In genomic region chr18:66129248-66129647, GRCh38 we compare ENCODE assay signal across 25 cellular contexts.
DNase-seq lines count a peak whose midpoint lies in the region; ATAC-seq, FAIRE-seq and TF ChIP-seq lines count a peak whose summit lies in the region.
"Had no signal": no experiment of that assay in that cellular context is flagged by ENCODE, and none has a peak within 500 bp of the region (broad histone marks: within the 10 kb centered on the region; RNA-seq: fewer than 3 reads in every experiment).

No MANE protein-coding gene starts in this region.

- no peak overlapping the region for H3K4me3 Mint-ChIP-seq in activated T-cell treated with anti-CD3 and anti-CD28 coated beads, Interleukin-2, amount 50 U/mL, for 72 hours
- H3K4me3 Mint-ChIP-seq: CD14-positive monocyte; CD4-positive, alpha-beta T cell; CD8-positive, alpha-beta memory T cell; GM23338; H9 had no signal

- H3K9me3 ChIP-seq in psoas muscle, result no peaks in the 10 kb centered on the region
- H3K9me3 ChIP-seq: A549; BE2C; BLaER1 treated with 17β-estradiol and CSF1 and Interleukin-3, amounts not matched to agents 10 nM and 100 nM had no signal

- H3K9me3 Mint-ChIP-seq in activated T-cell treated with anti-CD3 and anti-CD28 coated beads, Interleukin-2, amount 50 U/mL, for 72 hours, result peaks cover 6 to 7% of the 10 kb centered on the region in 2 donors
- H3K9me3 Mint-ChIP-seq: GM23338, H9 had no signal

- no peaks in the 10 kb centered on the region for H3K36me3 Mint-ChIP-seq in activated T-cell treated with anti-CD3 and anti-CD28 coated beads, Interleukin-2, amount 50 U/mL, for 72 hours (ENCODE audit: insufficient read depth in 2 of 2)
- H3K36me3 Mint-ChIP-seq: CD14-positive monocyte; CD8-positive, alpha-beta memory T cell had no signal

- no peaks in the 10 kb centered on the region for H3K27me3 Mint-ChIP-seq in activated T-cell treated with anti-CD3 and anti-CD28 coated beads, Interleukin-2, amount 50 U/mL, for 72 hours (ENCODE audit: low read depth)
- H3K27me3 Mint-ChIP-seq: CD4-positive, alpha-beta T cell; CD8-positive, alpha-beta memory T cell had no signal

- no peak for TF ChIP-seq CTCF in D721Med (IDR thresholded peaks at IDR 0.05; ENCODE audit: insufficient read depth, missing control alignments)
- TF ChIP-seq CTCF in psoas muscle (IDR thresholded peaks at IDR 0.05), result no peak

- intact Hi-C loops in psoas muscle (cut with DNase I), result loop anchor here in 1 of 2 donors (10.0 kb wide), 1 partner anchor 356 kb away; no protein-coding TSS in a partner anchor

- H3K4me1 ChIP-seq in psoas muscle, result no peaks in the 10 kb centered on the region
- H3K4me1 ChIP-seq: A549; BE2C; BLaER1 treated with 17β-estradiol and CSF1 and Interleukin-3, amounts not matched to agents 10 nM and 100 nM had no signal

- ATAC-seq in psoas muscle, result peak; percentile 72 to 98 (median 94)
- no peak for ATAC-seq in activated T-cell treated with anti-CD3 and anti-CD28 coated beads, Interleukin-2, amount 50 U/mL, for 72 hours (replicated peaks in 1 of 2)
- no peak for ATAC-seq in HG02981 (IDR thresholded peaks at IDR 0.05; ENCODE audit: unreplicated experiment)
- ATAC-seq in HG02885 (IDR thresholded peaks at IDR 0.05; ENCODE audit: poor library complexity, unreplicated experiment), result no peak
- ATAC-seq: A549, GM23338, HCT116 had no signal

- WGBS in psoas muscle, 3 donors, result 52 to 75% (median 54%) methylated on average over 4 of the region's 4 CpGs

- peak; percentile 12 for DNase-seq in NCI-H146 (lab: John Stamatoyannopoulos, UW)
- no peak for DNase-seq in NCI-H146 treated with DMSO at 0.1 percent for 48 hours (lab: John Stamatoyannopoulos, UW; ENCODE audit: unreplicated experiment)
- DNase-seq in D721Med (ENCODE audit: insufficient read length, low spot score), result no peak
- peak; percentile 32 for DNase-seq in NCI-H510A treated with DMSO at 0.1 percent for 48 hours (lab: John Stamatoyannopoulos, UW)
- DNase-seq in psoas muscle, result no peak
- DNase-seq in activated T-cell treated with anti-CD3 and anti-CD28 coated beads, Interleukin-2, amount 50 U/mL, for 72 hours, result no peak
- DNase-seq: 8988T; ACHN; AML-193; BE2C; CD4-positive, alpha-beta T cell; CD8-positive, alpha-beta memory T cell; DMS79; EL; GF-D8; H9 had no signal

- no peaks in the 10 kb centered on the region for H3K27me3 ChIP-seq in psoas muscle (ENCODE audit: insufficient read depth in 3 of 3, low read length in 2 of 3)
- H3K27me3 ChIP-seq: BE2C; BLaER1 treated with 17β-estradiol and CSF1 and Interleukin-3, amounts not matched to agents 10 nM and 100 nM had no signal

- no peak overlapping the region for H3K27ac Mint-ChIP-seq in activated T-cell treated with anti-CD3 and anti-CD28 coated beads, Interleukin-2, amount 50 U/mL, for 72 hours
- H3K27ac Mint-ChIP-seq: CD14-positive monocyte; CD4-positive, alpha-beta T cell; CD8-positive, alpha-beta memory T cell; GM23338 had no signal

- peak; percentile 32 for FAIRE-seq in D721Med (lab: Jason Lieb, UNC)
- FAIRE-seq: A549, GM12891, GM18507 had no signal

- H3K4me3 ChIP-seq in psoas muscle, result no peak overlapping the region
- H3K4me3 ChIP-seq: A549; BLaER1 treated with 17β-estradiol and CSF1 and Interleukin-3, amounts not matched to agents 10 nM and 100 nM; GM23338 had no signal

- H3K27ac ChIP-seq in psoas muscle, result no peak overlapping the region
- H3K27ac ChIP-seq: A549; BLaER1 treated with 17β-estradiol and CSF1 and Interleukin-3, amounts not matched to agents 10 nM and 100 nM had no signal

- H3K36me3 ChIP-seq in psoas muscle (ENCODE audit: insufficient read depth in 1 of 2, low read depth in 1 of 2), result no peaks in the 10 kb centered on the region
- H3K36me3 ChIP-seq: BE2C; BLaER1 treated with 17β-estradiol and CSF1 and Interleukin-3, amounts not matched to agents 10 nM and 100 nM had no signal

- no peaks in the 10 kb centered on the region for H3K4me1 Mint-ChIP-seq in activated T-cell treated with anti-CD3 and anti-CD28 coated beads, Interleukin-2, amount 50 U/mL, for 72 hours (ENCODE audit: low read depth)
- H3K4me1 Mint-ChIP-seq: CD14-positive monocyte; CD8-positive, alpha-beta memory T cell; GM23338; H9 had no signal

Comparison
In these comparisons a context has a peak if more than half of its experiments do, and no peak if none do; other contexts are left out.
1. DNase-seq: peak in NCI-H146 (single experiment) and NCI-H510A treated with DMSO at 0.1 percent for 48 hours (single experiment); none in NCI-H146 treated with DMSO at 0.1 percent for 48 hours (single experiment), D721Med (single experiment), psoas muscle (0 of 2) and activated T-cell treated with anti-CD3 and anti-CD28 coated beads, Interleukin-2, amount 50 U/mL, for 72 hours (0 of 2).
2. ATAC-seq: peak in psoas muscle (4 of 4); none in activated T-cell treated with anti-CD3 and anti-CD28 coated beads, Interleukin-2, amount 50 U/mL, for 72 hours (0 of 2), HG02981 (single experiment) and HG02885 (single experiment).